Comparison of ENCODE assay signal across 8 cellular contexts in the genomic region with DNA sequence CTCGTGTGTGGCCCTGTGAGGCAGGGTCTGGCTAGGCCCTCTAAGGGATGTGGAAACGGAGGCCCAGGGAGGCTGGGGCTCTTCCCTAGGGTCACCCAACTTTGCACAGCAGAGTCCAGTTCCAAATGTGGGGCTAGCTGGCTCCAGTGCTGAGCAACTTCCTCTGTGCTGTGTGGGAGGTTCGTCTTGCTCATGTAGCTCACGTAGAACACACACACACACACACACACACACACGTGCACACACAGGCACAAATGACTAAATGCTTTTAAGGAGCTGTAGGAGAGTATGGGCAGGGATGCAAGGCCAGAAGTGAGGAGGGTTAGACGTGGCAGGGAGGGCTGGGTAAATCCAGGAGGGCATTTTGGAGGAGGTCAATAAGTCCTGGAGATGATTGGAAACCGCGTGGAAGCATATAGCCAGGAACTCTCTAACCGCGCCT.
DNase-seq lines count a peak whose midpoint lies in the region; ATAC-seq, FAIRE-seq and TF ChIP-seq lines count a peak whose summit lies in the region.

No MANE protein-coding gene starts in this region.

- H3K27me3 Mint-ChIP-seq in activated naive CD8-positive, alpha-beta T cell treated with anti-CD3 and anti-CD28 coated beads, Interleukin-2, amount 10 ng/mL, durations not matched to agents 7 days and 5 days, result peaks cover 4% of the 10 kb centered on the region

- H3K9me3 ChIP-seq in neutrophil, result no peaks in the 10 kb centered on the region
- no peaks in the 10 kb centered on the region for H3K9me3 ChIP-seq in WERI-Rb-1 (ENCODE audit: severe bottlenecking)

- TF ChIP-seq CTCF in GM13977 (IDR thresholded peaks at IDR 0.05; ENCODE audit: extremely low read depth, insufficient read depth, missing control alignments) (no peak), neutrophil (IDR thresholded peaks at IDR 0.05) (no peak), WERI-Rb-1 (IDR thresholded peaks at IDR 0.05; ENCODE audit: low read depth, low read length) (no peak)

- ATAC-seq in activated naive CD8-positive, alpha-beta T cell treated with anti-CD3 and anti-CD28 coated beads, Interleukin-2, amount 10 ng/mL, durations not matched to agents 7 days and 5 days (ENCODE audit: low read depth), result no peak
- no peak for ATAC-seq in HG03460 (IDR thresholded peaks at IDR 0.05; ENCODE audit: unreplicated experiment)
- ATAC-seq in HG02840 (IDR thresholded peaks at IDR 0.05; ENCODE audit: low FRiP score, unreplicated experiment), result no peak

- H3K27me3 ChIP-seq in neutrophil, result peaks cover 9% of the 10 kb centered on the region
- no peaks in the 10 kb centered on the region for H3K27me3 ChIP-seq in WERI-Rb-1 (ENCODE audit: insufficient read depth, low read depth, severe bottlenecking)

- H3K9me3 Mint-ChIP-seq in activated naive CD8-positive, alpha-beta T cell treated with anti-CD3 and anti-CD28 coated beads, Interleukin-2, amount 10 ng/mL, durations not matched to agents 7 days and 5 days, result no peaks in the 10 kb centered on the region

- H3K4me1 ChIP-seq in neutrophil (ENCODE audit: control insufficient read depth in 1 of 2, insufficient read depth in 1 of 2, low read depth in 1 of 2, low read length in 1 of 2), result peaks cover 55 to 57% of the 10 kb centered on the region in 2 experiments

- peak; percentile 69 for FAIRE-seq in HTR-8/SVneo (lab: Jason Lieb, UNC)

- H3K27ac Mint-ChIP-seq in activated naive CD8-positive, alpha-beta T cell treated with anti-CD3 and anti-CD28 coated beads, Interleukin-2, amount 10 ng/mL, durations not matched to agents 7 days and 5 days, result peak overlapping the region; percentile 1

- DNase-seq in GM13977 (ENCODE audit: low spot score) (peak; percentile 64), HTR-8/SVneo (ENCODE audit: insufficient read length, low spot score) (no peak), T1000 (lab: John Stamatoyannopoulos, UW) (no peak), WERI-Rb-1 (no peak)
- DNase-seq in activated naive CD8-positive, alpha-beta T cell treated with anti-CD3 and anti-CD28 coated beads, Interleukin-2, amount 10 ng/mL, durations not matched to agents 7 days and 5 days, result no peak

- H3K4me3 Mint-ChIP-seq in activated naive CD8-positive, alpha-beta T cell treated with anti-CD3 and anti-CD28 coated beads, Interleukin-2, amount 10 ng/mL, durations not matched to agents 7 days and 5 days, result peak overlapping the region; percentile 14

- H3K36me3 Mint-ChIP-seq in activated naive CD8-positive, alpha-beta T cell treated with anti-CD3 and anti-CD28 coated beads, Interleukin-2, amount 10 ng/mL, durations not matched to agents 7 days and 5 days, result no peaks in the 10 kb centered on the region

- H3K27ac ChIP-seq in neutrophil (peak overlapping the region; percentile 100), WERI-Rb-1 (no peak overlapping the region)

- H3K36me3 ChIP-seq in neutrophil, result no peaks in the 10 kb centered on the region
- H3K36me3 ChIP-seq in WERI-Rb-1, result no peaks in the 10 kb centered on the region

- peak overlapping the region; percentile 44 to 49 for H3K4me3 ChIP-seq in neutrophil (ENCODE audit: low read depth in 1 of 2, low read length in 1 of 2)
- H3K4me3 ChIP-seq in WERI-Rb-1 (ENCODE audit: low read depth, low read length), result no peak overlapping the region

- peaks cover 51% of the 10 kb centered on the region for H3K4me1 Mint-ChIP-seq in activated naive CD8-positive, alpha-beta T cell treated with anti-CD3 and anti-CD28 coated beads, Interleukin-2, amount 10 ng/mL, durations not matched to agents 7 days and 5 days

- POLR2A ChIA-PET in activated naive CD8-positive, alpha-beta T cell treated with anti-CD3 and anti-CD28 coated beads, Interleukin-2, amount 10 ng/mL, durations not matched to agents 7 days and 5 days (lab: Charles Lee), result no interaction called here

- in situ Hi-C loops in GM13977 (cut with MboI; ENCODE audit: low pct_unique_long_range_greater_than_20kb, low sequenced_read_pairs, unreplicated experiment), result no loop called here
